Comparison of ENCODE assay signal across 8 cellular contexts in genomic region chr1:193060938-193061337, GRCh38. TPM values are rescaled to one million over a fixed set of nuclear protein-coding genes. Genes with fewer than 3 reads are reported as not detected.
DNase-seq lines count a peak whose midpoint lies in the region; TF ChIP-seq lines count a peak whose summit lies in the region.

No MANE protein-coding gene starts in this region.

- H3K27ac Mint-ChIP-seq in activated CD4-positive, alpha-beta T cell treated with anti-CD3 and anti-CD28 coated beads, Interleukin-2, amount 10 ng/mL, durations not matched to agents 7 days and 5 days, result peak overlapping the region; percentile 100

- no peaks in the 10 kb centered on the region for H4K20me1 ChIP-seq in OCI-LY1 (ENCODE audit: insufficient read depth, low read length)

- H2AFZ ChIP-seq in OCI-LY1 (ENCODE audit: low read length) (no peak overlapping the region), parathyroid adenoma (no peak overlapping the region)

- H3K36me3 ChIP-seq in OCI-LY1 (ENCODE audit: insufficient read depth, low read length) (peaks cover 22% of the 10 kb centered on the region), ectodermal cell (ENCODE audit: control insufficient read depth, insufficient read depth, low read length) (no peaks in the 10 kb centered on the region), parathyroid adenoma (ENCODE audit: control insufficient read depth, insufficient read depth, low read length) (no peaks in the 10 kb centered on the region), colonic mucosa (no peaks in the 10 kb centered on the region)

- H3K9ac ChIP-seq in OCI-LY1 (ENCODE audit: low read length) (peak overlapping the region; percentile 92), parathyroid adenoma (no peak overlapping the region), colonic mucosa (ENCODE audit: low read depth in 2 of 2, low read length in 2 of 2) (no peak overlapping the region)

- no peaks in the 10 kb centered on the region for H3K27me3 ChIP-seq in OCI-LY1 (ENCODE audit: insufficient read depth, low read length)
- no peaks in the 10 kb centered on the region for H3K27me3 ChIP-seq in ectodermal cell (ENCODE audit: control insufficient read depth, insufficient read depth, low read length, poor library complexity, severe bottlenecking)
- H3K27me3 ChIP-seq in parathyroid adenoma (ENCODE audit: control insufficient read depth, insufficient read depth, low read length), result no peaks in the 10 kb centered on the region
- no peaks in the 10 kb centered on the region for H3K27me3 ChIP-seq in colonic mucosa

- 0 out of 2 replicates have a peak, but pooled peaks cover 4% of the 10 kb centered on the region for H3F3A ChIP-seq in OCI-LY1 (ENCODE audit: insufficient read depth, low read length)

- peaks cover 88% of the 10 kb centered on the region for H3K79me2 ChIP-seq in OCI-LY1 (ENCODE audit: insufficient read depth, low read length)
- peaks cover 23% of the 10 kb centered on the region for H3K79me2 ChIP-seq in parathyroid adenoma

- H3K4me1 ChIP-seq in OCI-LY1 (ENCODE audit: insufficient read depth, low read length, severe bottlenecking) (peaks cover 42% of the 10 kb centered on the region), ectodermal cell (ENCODE audit: control insufficient read depth, insufficient read depth, low read length) (peaks cover 9% of the 10 kb centered on the region), parathyroid adenoma (no peaks in the 10 kb centered on the region), colonic mucosa (peaks cover 8% of the 10 kb centered on the region)

- peaks cover 21% of the 10 kb centered on the region for H3K36me3 Mint-ChIP-seq in activated CD4-positive, alpha-beta T cell treated with anti-CD3 and anti-CD28 coated beads, Interleukin-2, amount 10 ng/mL, durations not matched to agents 7 days and 5 days (ENCODE audit: low read depth)

- H3K4me3 Mint-ChIP-seq in activated CD4-positive, alpha-beta T cell treated with anti-CD3 and anti-CD28 coated beads, Interleukin-2, amount 10 ng/mL, durations not matched to agents 7 days and 5 days, result peak overlapping the region; percentile 100

- peak overlapping the region; percentile 80 for H3K27ac ChIP-seq in OCI-LY1 (ENCODE audit: low read depth, low read length, poor library complexity, severe bottlenecking)
- H3K27ac ChIP-seq in ectodermal cell (ENCODE audit: insufficient read depth, low read depth, low read length, poor library complexity, severe bottlenecking), result no peak overlapping the region
- no peak overlapping the region for H3K27ac ChIP-seq in parathyroid adenoma
- H3K27ac ChIP-seq in colonic mucosa, result no peak overlapping the region

- no peaks in the 10 kb centered on the region for H3K9me2 ChIP-seq in OCI-LY1 (ENCODE audit: low read depth, low read length)

- 25 to 27% methylated on average over 2 of the region's 2 CpGs for WGBS in ectodermal cell, 2 experiments

- H3K9me3 Mint-ChIP-seq in activated CD4-positive, alpha-beta T cell treated with anti-CD3 and anti-CD28 coated beads, Interleukin-2, amount 10 ng/mL, durations not matched to agents 7 days and 5 days, result no peaks in the 10 kb centered on the region

- H3K4me3 ChIP-seq in OCI-LY1 (ENCODE audit: low read depth, low read length, poor library complexity, severe bottlenecking) (peak overlapping the region; percentile 90), ectodermal cell (ENCODE audit: insufficient read depth, low read depth, low read length) (peak overlapping the region; percentile 97), parathyroid adenoma (ENCODE audit: low read depth, low read length) (peak overlapping the region; percentile 88), colonic mucosa (no peak overlapping the region)

- TF ChIP-seq CTCF in OCI-LY1 (IDR thresholded peaks at IDR 0.05; ENCODE audit: low read length) (no peak), parathyroid adenoma (IDR thresholded peaks at IDR 0.05) (no peak), colonic mucosa (IDR thresholded peaks at IDR 0.05) (no peak)

- intact Hi-C loops in colonic mucosa (cut with DNase I), result no loop called here

- H3K4me2 ChIP-seq in OCI-LY1 (ENCODE audit: low read length) (peak overlapping the region; percentile 89), parathyroid adenoma (ENCODE audit: low read length) (peak overlapping the region; percentile 92)

- CTCF ChIA-PET in activated CD4-positive, alpha-beta T cell treated with anti-CD3 and anti-CD28 coated beads, Interleukin-2, amount 10 ng/mL, durations not matched to agents 7 days and 5 days (lab: Charles Lee), result no interaction called here

- H3K9me3 ChIP-seq in OCI-LY1 (ENCODE audit: low read length) (no peaks in the 10 kb centered on the region), ectodermal cell (ENCODE audit: control insufficient read depth, low read length) (no peaks in the 10 kb centered on the region), parathyroid adenoma (ENCODE audit: control insufficient read depth, low read length) (no peaks in the 10 kb centered on the region), colonic mucosa (no peaks in the 10 kb centered on the region)

- POLR2A ChIA-PET in activated CD4-positive, alpha-beta T cell treated with anti-CD3 and anti-CD28 coated beads, Interleukin-2, amount 10 ng/mL, durations not matched to agents 7 days and 5 days (lab: Charles Lee), result no interaction called here

- H3K4me1 Mint-ChIP-seq in activated CD4-positive, alpha-beta T cell treated with anti-CD3 and anti-CD28 coated beads, Interleukin-2, amount 10 ng/mL, durations not matched to agents 7 days and 5 days, result peaks cover 55% of the 10 kb centered on the region

- no peak for DNase-seq in activated CD4-positive, alpha-beta T cell treated with anti-CD3 and anti-CD28 coated beads, Interleukin-2, amount 10 ng/mL, durations not matched to agents 7 days and 5 days
- no peak for DNase-seq in activated CD4-positive, alpha-beta T cell treated with anti-CD3 and anti-CD28 coated beads, Interleukin-2, amount 50 U/mL, for 4 hours
- DNase-seq in colonic mucosa, result no peak
- no peak for DNase-seq in activated CD4-positive, alpha-beta T cell treated with anti-CD3 and anti-CD28 coated beads for 4 hours
- no peak for DNase-seq in stimulated activated CD4-positive, alpha-beta T cell treated with anti-CD3 and anti-CD28 coated beads, Interleukin-4, amount 100 ng/mL, for 1 hour

- H3K27me3 Mint-ChIP-seq in activated CD4-positive, alpha-beta T cell treated with anti-CD3 and anti-CD28 coated beads, Interleukin-2, amount 10 ng/mL, durations not matched to agents 7 days and 5 days, result no peaks in the 10 kb centered on the region

RNA-seq across cellular contexts. Expression of gene RO60, which starts 1.5 kb away (rescaled TPM):
- total RNA-seq in activated CD4-positive, alpha-beta T cell treated with anti-CD3 and anti-CD28 coated beads, Interleukin-2, amount 10 ng/mL, durations not matched to agents 7 days and 5 days, result 10 to 100 TPM; 51.5 to 60.2 TPM
- polyA plus RNA-seq in ectodermal cell (2013, experiment 1 of 4), result 44.4 TPM
- polyA plus RNA-seq in ectodermal cell (2013, experiment 2 of 4), result 51.0 TPM
- polyA plus RNA-seq in ectodermal cell (2013, experiment 3 of 4), result 43.2 TPM
- polyA plus RNA-seq in ectodermal cell (2013, experiment 4 of 4), result 42.5 TPM
- total RNA-seq in colonic mucosa, result 10 to 100 TPM; 47.6 to 55.9 TPM

RNA-seq across cellular contexts. Expression of gene UCHL5, which starts 1.8 kb away (rescaled TPM):
- 10 to 100 TPM; 47.7 to 58.9 TPM for total RNA-seq in activated CD4-positive, alpha-beta T cell treated with anti-CD3 and anti-CD28 coated beads, Interleukin-2, amount 10 ng/mL, durations not matched to agents 7 days and 5 days
- 31.3 TPM for polyA plus RNA-seq in ectodermal cell (2013, experiment 1 of 4)
- polyA plus RNA-seq in ectodermal cell (2013, experiment 2 of 4), result 33.8 TPM
- 27.9 TPM for polyA plus RNA-seq in ectodermal cell (2013, experiment 3 of 4)
- polyA plus RNA-seq in ectodermal cell (2013, experiment 4 of 4), result 30.2 TPM
- 10 to 100 TPM; 33.9 to 46.5 TPM for total RNA-seq in colonic mucosa

RNA-seq across cellular contexts. Expression of gene GLRX2, which starts 44.3 kb away (rescaled TPM):
- total RNA-seq in activated CD4-positive, alpha-beta T cell treated with anti-CD3 and anti-CD28 coated beads, Interleukin-2, amount 10 ng/mL, durations not matched to agents 7 days and 5 days, result 10 to 100 TPM; 18.7 to 19.5 TPM
- 9.7 TPM for polyA plus RNA-seq in ectodermal cell (2013, experiment 1 of 4)
- 6.6 TPM for polyA plus RNA-seq in ectodermal cell (2013, experiment 2 of 4)
- 5.9 TPM for polyA plus RNA-seq in ectodermal cell (2013, experiment 3 of 4)
- polyA plus RNA-seq in ectodermal cell (2013, experiment 4 of 4), result 4.5 TPM
- total RNA-seq in colonic mucosa, result 10 to 100 TPM; 22.3 to 38.1 TPM
